Comparison of ENCODE assay signal across 1 cellular context in genomic region chrX:153814591-153815315, GRCh38.
A peak's percentile ranks its signal among the peaks of the same experiment; 100 is the strongest.
TF ChIP-seq lines count a peak whose summit lies in the region.

No MANE protein-coding gene starts in this region.

TF ChIP-seq in HepG2, 621 proteins besides CTCF, POLR2A, EP300 and RAD21:
- TF ChIP-seq, protein P1, sequence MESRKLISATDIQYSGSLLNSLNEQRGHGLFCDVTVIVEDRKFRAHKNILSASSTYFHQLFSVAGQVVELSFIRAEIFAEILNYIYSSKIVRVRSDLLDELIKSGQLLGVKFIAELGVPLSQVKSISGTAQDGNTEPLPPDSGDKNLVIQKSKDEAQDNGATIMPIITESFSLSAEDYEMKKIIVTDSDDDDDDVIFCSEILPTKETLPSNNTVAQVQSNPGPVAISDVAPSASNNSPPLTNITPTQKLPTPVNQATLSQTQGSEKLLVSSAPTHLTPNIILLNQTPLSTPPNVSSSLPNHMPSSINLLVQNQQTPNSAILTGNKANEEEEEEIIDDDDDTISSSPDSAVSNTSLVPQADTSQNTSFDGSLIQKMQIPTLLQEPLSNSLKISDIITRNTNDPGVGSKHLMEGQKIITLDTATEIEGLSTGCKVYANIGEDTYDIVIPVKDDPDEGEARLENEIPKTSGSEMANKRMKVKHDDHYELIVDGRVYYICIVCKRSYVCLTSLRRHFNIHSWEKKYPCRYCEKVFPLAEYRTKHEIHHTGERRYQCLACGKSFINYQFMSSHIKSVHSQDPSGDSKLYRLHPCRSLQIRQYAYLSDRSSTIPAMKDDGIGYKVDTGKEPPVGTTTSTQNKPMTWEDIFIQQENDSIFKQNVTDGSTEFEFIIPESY (CRISPR knock-in tag; IDR thresholded peaks at IDR 0.05), result peak; percentile 52
- TF ChIP-seq GATAD2A (CRISPR knock-in tag; IDR thresholded peaks at IDR 0.05), result no peak
